In the genomic region with DNA sequence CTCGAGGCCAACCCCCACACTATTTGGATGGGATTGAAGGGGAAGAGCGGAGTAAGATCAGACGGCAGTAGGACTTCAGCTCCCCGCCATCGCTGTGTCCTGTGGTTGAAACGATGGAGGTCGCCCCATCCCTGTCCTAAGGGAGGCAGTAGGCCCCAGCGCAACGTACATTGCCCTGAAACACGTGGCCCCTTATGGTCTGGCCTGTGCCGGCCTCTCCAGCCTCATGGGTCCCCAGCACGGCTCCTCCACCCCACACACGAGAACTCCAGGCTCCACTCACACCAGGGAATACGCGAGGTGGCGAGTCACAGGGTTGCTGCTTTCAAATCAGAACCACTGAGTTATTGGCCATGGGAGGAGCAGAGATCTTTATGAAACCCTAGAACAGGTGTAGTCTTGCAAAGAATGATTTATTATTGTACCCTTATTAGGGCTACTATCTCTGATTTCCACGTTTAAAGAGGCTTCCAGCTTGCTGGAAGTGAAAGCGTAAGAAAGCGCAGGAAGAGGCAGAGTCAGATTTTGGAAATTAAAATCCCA, we compare ENCODE assay signal across 1 cellular context.
TF ChIP-seq lines count a peak whose summit lies in the region.

No MANE protein-coding gene starts in this region.

TF ChIP-seq in HEK293, 187 proteins besides CTCF, POLR2A, EP300 and RAD21 (continued from another document and continues in another):
- TF ChIP-seq ZNF645 (tag by site-specific recombination; IDR thresholded peaks at IDR 0.05) (0 out of 2 replicates have a peak, but pooled peaks have one; percentile 47), ZNF223 (tag by site-specific recombination; IDR thresholded peaks at IDR 0.05) (no peak), ZNF366 (tag by site-specific recombination; conservative IDR thresholded peaks at IDR 0.05) (peak; percentile 24; the same call in 1 of the 2 replicates), KLF8 (tag by site-specific recombination; IDR thresholded peaks at IDR 0.05) (no peak), WT1 (tag by site-specific recombination; IDR thresholded peaks at IDR 0.05) (no peak), ZNF10 (tag by site-specific recombination; IDR thresholded peaks at IDR 0.05) (0 out of 2 replicates have a peak, but pooled peaks have one; percentile 7), ZNF416 (tag by site-specific recombination; IDR thresholded peaks at IDR 0.05) (no peak), ZNF548 (tag by site-specific recombination; IDR thresholded peaks at IDR 0.05) (no peak), ZNF433 (tag by site-specific recombination; IDR thresholded peaks at IDR 0.05; ENCODE audit: low read depth) (no peak), ZNF112 (tag by site-specific recombination; IDR thresholded peaks at IDR 0.05) (no peak), PRDM1 (tag by site-specific recombination; IDR thresholded peaks at IDR 0.05) (peak; percentile 2; the same call in 1 of the 2 replicates), ZNF202 (tag by site-specific recombination; IDR thresholded peaks at IDR 0.05; ENCODE audit: borderline replicate concordance) (no peak), MZF1 (tag by site-specific recombination; IDR thresholded peaks at IDR 0.05; ENCODE audit: borderline replicate concordance) (0 out of 2 replicates have a peak, but pooled peaks have one; percentile 15), KLF9 (tag by site-specific recombination; IDR thresholded peaks at IDR 0.05; ENCODE audit: low read depth) (no peak), ZNF324 (tag by site-specific recombination; IDR thresholded peaks at IDR 0.05) (peak; percentile 84), ZSCAN5A (tag by site-specific recombination; IDR thresholded peaks at IDR 0.05) (0 out of 2 replicates have a peak, but pooled peaks have one; percentile 65), PRDM10 (tag by site-specific recombination; IDR thresholded peaks at IDR 0.05) (no peak), YY2 (tag by site-specific recombination; IDR thresholded peaks at IDR 0.05) (0 out of 2 replicates have a peak, but pooled peaks have one; percentile 49), ZIC2 (tag by site-specific recombination; IDR thresholded peaks at IDR 0.05) (0 out of 2 replicates have a peak, but pooled peaks have one; percentile 23), AEBP2 (tag by site-specific recombination; IDR thresholded peaks at IDR 0.05; ENCODE audit: borderline replicate concordance) (no peak), ZNF624 (tag by site-specific recombination; IDR thresholded peaks at IDR 0.05) (no peak), ZBTB17 (tag by site-specific recombination; IDR thresholded peaks at IDR 0.05) (no peak), ZNF404 (tag by site-specific recombination; IDR thresholded peaks at IDR 0.05) (no peak), ZNF302 (tag by site-specific recombination; IDR thresholded peaks at IDR 0.05; ENCODE audit: low read depth) (no peak), ZNF501 (tag by site-specific recombination; IDR thresholded peaks at IDR 0.05) (0 out of 2 replicates have a peak, but pooled peaks have one; percentile 44), ZNF24 (tag by site-specific recombination; IDR thresholded peaks at IDR 0.05) (0 out of 2 replicates have a peak, but pooled peaks have one; percentile 19), SP7 (tag by site-specific recombination; IDR thresholded peaks at IDR 0.05) (0 out of 2 replicates have a peak, but pooled peaks have one; percentile 5), ZNF169 (tag by site-specific recombination; IDR thresholded peaks at IDR 0.05) (no peak), ZNF311 (tag by site-specific recombination; IDR thresholded peaks at IDR 0.05; ENCODE audit: borderline replicate concordance) (no peak), ZNF341 (tag by site-specific recombination; IDR thresholded peaks at IDR 0.05; ENCODE audit: low read depth) (no peak), SP3 (tag by site-specific recombination; IDR thresholded peaks at IDR 0.05) (no peak), ZNF354C (tag by site-specific recombination; IDR thresholded peaks at IDR 0.05; ENCODE audit: borderline replicate concordance, low read depth) (no peak), ZNF350 (tag by site-specific recombination; IDR thresholded peaks at IDR 0.05) (no peak), ZNF768 (tag by site-specific recombination; IDR thresholded peaks at IDR 0.05) (no peak), ZNF558 (tag by site-specific recombination; IDR thresholded peaks at IDR 0.05) (0 out of 2 replicates have a peak, but pooled peaks have one; percentile 2), BCL11B (tag by site-specific recombination; IDR thresholded peaks at IDR 0.05; ENCODE audit: low read depth) (peak; percentile 2; the same call in 1 of the 2 replicates), ZNF37A (tag by site-specific recombination; IDR thresholded peaks at IDR 0.05) (no peak), ZNF600 (tag by site-specific recombination; IDR thresholded peaks at IDR 0.05) (no peak; the same call in 1 of the 2 replicates), TCF7L2 (IDR thresholded peaks at IDR 0.05; ENCODE audit: borderline replicate concordance, low read depth, low read length) (no peak), ZNF555 (tag by site-specific recombination; conservative IDR thresholded peaks at IDR 0.05) (no peak), PRDM6 (tag by site-specific recombination; IDR thresholded peaks at IDR 0.05) (no peak)
- TF ChIP-seq, protein P1, sequence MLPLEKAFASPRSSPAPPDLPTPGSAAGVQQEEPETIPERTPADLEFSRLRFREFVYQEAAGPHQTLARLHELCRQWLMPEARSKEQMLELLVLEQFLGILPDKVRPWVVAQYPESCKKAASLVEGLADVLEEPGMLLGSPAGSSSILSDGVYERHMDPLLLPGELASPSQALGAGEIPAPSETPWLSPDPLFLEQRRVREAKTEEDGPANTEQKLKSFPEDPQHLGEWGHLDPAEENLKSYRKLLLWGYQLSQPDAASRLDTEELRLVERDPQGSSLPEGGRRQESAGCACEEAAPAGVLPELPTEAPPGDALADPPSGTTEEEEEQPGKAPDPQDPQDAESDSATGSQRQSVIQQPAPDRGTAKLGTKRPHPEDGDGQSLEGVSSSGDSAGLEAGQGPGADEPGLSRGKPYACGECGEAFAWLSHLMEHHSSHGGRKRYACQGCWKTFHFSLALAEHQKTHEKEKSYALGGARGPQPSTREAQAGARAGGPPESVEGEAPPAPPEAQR (tag by site-specific recombination; IDR thresholded peaks at IDR 0.05), result no peak
- TF ChIP-seq, protein P2, sequence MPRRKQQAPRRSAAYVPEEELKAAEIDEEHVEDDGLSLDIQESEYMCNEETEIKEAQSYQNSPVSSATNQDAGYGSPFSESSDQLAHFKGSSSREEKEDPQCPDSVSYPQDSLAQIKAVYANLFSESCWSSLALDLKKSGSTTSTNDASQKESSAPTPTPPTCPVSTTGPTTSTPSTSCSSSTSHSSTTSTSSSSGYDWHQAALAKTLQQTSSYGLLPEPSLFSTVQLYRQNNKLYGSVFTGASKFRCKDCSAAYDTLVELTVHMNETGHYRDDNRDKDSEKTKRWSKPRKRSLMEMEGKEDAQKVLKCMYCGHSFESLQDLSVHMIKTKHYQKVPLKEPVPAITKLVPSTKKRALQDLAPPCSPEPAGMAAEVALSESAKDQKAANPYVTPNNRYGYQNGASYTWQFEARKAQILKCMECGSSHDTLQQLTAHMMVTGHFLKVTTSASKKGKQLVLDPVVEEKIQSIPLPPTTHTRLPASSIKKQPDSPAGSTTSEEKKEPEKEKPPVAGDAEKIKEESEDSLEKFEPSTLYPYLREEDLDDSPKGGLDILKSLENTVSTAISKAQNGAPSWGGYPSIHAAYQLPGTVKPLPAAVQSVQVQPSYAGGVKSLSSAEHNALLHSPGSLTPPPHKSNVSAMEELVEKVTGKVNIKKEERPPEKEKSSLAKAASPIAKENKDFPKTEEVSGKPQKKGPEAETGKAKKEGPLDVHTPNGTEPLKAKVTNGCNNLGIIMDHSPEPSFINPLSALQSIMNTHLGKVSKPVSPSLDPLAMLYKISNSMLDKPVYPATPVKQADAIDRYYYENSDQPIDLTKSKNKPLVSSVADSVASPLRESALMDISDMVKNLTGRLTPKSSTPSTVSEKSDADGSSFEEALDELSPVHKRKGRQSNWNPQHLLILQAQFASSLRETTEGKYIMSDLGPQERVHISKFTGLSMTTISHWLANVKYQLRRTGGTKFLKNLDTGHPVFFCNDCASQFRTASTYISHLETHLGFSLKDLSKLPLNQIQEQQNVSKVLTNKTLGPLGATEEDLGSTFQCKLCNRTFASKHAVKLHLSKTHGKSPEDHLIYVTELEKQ (tag by site-specific recombination; IDR thresholded peaks at IDR 0.05; ENCODE audit: borderline replicate concordance), result no peak
- TF ChIP-seq, protein P3, sequence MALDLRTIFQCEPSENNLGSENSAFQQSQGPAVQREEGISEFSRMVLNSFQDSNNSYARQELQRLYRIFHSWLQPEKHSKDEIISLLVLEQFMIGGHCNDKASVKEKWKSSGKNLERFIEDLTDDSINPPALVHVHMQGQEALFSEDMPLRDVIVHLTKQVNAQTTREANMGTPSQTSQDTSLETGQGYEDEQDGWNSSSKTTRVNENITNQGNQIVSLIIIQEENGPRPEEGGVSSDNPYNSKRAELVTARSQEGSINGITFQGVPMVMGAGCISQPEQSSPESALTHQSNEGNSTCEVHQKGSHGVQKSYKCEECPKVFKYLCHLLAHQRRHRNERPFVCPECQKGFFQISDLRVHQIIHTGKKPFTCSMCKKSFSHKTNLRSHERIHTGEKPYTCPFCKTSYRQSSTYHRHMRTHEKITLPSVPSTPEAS (tag by site-specific recombination; IDR thresholded peaks at IDR 0.05), result peak; percentile 46; the same call in 1 of the 2 replicates
- TF ChIP-seq, protein P4, sequence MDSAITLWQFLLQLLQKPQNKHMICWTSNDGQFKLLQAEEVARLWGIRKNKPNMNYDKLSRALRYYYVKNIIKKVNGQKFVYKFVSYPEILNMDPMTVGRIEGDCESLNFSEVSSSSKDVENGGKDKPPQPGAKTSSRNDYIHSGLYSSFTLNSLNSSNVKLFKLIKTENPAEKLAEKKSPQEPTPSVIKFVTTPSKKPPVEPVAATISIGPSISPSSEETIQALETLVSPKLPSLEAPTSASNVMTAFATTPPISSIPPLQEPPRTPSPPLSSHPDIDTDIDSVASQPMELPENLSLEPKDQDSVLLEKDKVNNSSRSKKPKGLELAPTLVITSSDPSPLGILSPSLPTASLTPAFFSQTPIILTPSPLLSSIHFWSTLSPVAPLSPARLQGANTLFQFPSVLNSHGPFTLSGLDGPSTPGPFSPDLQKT (IDR thresholded peaks at IDR 0.05; ENCODE audit: borderline replicate concordance, low read depth, low read length), result no peak
